Comparison of ENCODE assay signal across 9 cellular contexts in genomic region chr13:41004875-41005693, GRCh38. TPM values are rescaled to one million over a fixed set of nuclear protein-coding genes. Genes with fewer than 3 reads are reported as not detected.
DNase-seq lines count a peak whose midpoint lies in the region; ATAC-seq, FAIRE-seq and TF ChIP-seq lines count a peak whose summit lies in the region.
"Had no signal": no experiment of that assay in that cellular context is flagged by ENCODE, and none has a peak within 500 bp of the region (broad histone marks: within the 10 kb centered on the region; RNA-seq: fewer than 3 reads in every experiment).

No MANE protein-coding gene starts in this region.

- ATAC-seq in GM21390 (IDR thresholded peaks at IDR 0.05; ENCODE audit: unreplicated experiment) (peak; percentile 80), HG03575 (IDR thresholded peaks at IDR 0.05; ENCODE audit: extremely low read depth, insufficient number of reproducible peaks, low FRiP score, unreplicated experiment) (peak; percentile 36)

- H3K27me3 Mint-ChIP-seq in Caco-2 (ENCODE audit: insufficient read depth, unreplicated experiment): no peaks in the 10 kb centered on the region
- no peaks in the 10 kb centered on the region for H3K27me3 Mint-ChIP-seq in activated CD4-positive, alpha-beta memory T cell treated with anti-CD3 and anti-CD28 coated beads, Interleukin-2, amount 10 ng/mL, durations not matched to agents 7 days and 5 days

- H3K9me3 ChIP-seq in Caco-2: no peaks in the 10 kb centered on the region
- no peaks in the 10 kb centered on the region for H3K9me3 ChIP-seq in small intestine (ENCODE audit: control insufficient read depth, low read depth)
- no peaks in the 10 kb centered on the region for H3K9me3 ChIP-seq in esophagus muscularis mucosa

- H3K36me3 ChIP-seq in Caco-2 (ENCODE audit: control insufficient read depth, insufficient read depth, low read length) (no peaks in the 10 kb centered on the region), small intestine (ENCODE audit: control insufficient read depth in 2 of 2, insufficient read depth in 2 of 2, low read length in 2 of 2) (no peaks in the 10 kb centered on the region), esophagus muscularis mucosa (no peaks in the 10 kb centered on the region)

- H3K4me1 ChIP-seq in Caco-2 (peaks cover 64% of the 10 kb centered on the region), small intestine (ENCODE audit: control insufficient read depth in 2 of 2, insufficient read depth in 1 of 2, low read depth in 1 of 2, low read length in 1 of 2) (peaks cover 11 to 18% of the 10 kb centered on the region in 2 donors), esophagus muscularis mucosa (peaks cover 18 to 24% (median 21%) of the 10 kb centered on the region in 4 donors)

- peak; percentile 19 for FAIRE-seq in small intestine (lab: Jason Lieb, UNC)
- FAIRE-seq: H1 had no signal

- POLR2A ChIA-PET in Caco-2 (lab: Charles Lee): no interaction called here
- POLR2A ChIA-PET in activated CD4-positive, alpha-beta memory T cell treated with anti-CD3 and anti-CD28 coated beads, Interleukin-2, amount 10 ng/mL, durations not matched to agents 7 days and 5 days (lab: Charles Lee): interaction anchor here (0.6 to 17.6 kb wide), 8 partner anchors 9 to 58 kb away, joined by 3 to 445 read pairs (median 15); partner anchors contain the start of genes ELF1 and WBP4

- peaks cover 23% of the 10 kb centered on the region for H3K36me3 Mint-ChIP-seq in Caco-2 (ENCODE audit: insufficient read depth, unreplicated experiment)
- H3K36me3 Mint-ChIP-seq in activated CD4-positive, alpha-beta memory T cell treated with anti-CD3 and anti-CD28 coated beads, Interleukin-2, amount 10 ng/mL, durations not matched to agents 7 days and 5 days (ENCODE audit: low read depth): peaks cover 39% of the 10 kb centered on the region

- TF ChIP-seq EP300 in esophagus muscularis mucosa (IDR thresholded peaks at IDR 0.05): no peak

- CTCF ChIA-PET in Caco-2 (lab: Charles Lee): no interaction called here
- CTCF ChIA-PET in activated CD4-positive, alpha-beta memory T cell treated with anti-CD3 and anti-CD28 coated beads, Interleukin-2, amount 10 ng/mL, durations not matched to agents 7 days and 5 days (lab: Charles Lee): interaction anchor here (1.0 kb wide), 2 partner anchors 11 to 23 kb away, joined by 3 read pairs; no protein-coding TSS in a partner anchor

- peaks cover 47% of the 10 kb centered on the region for H3K4me1 Mint-ChIP-seq in Caco-2 (ENCODE audit: low read depth, unreplicated experiment)
- H3K4me1 Mint-ChIP-seq in activated CD4-positive, alpha-beta memory T cell treated with anti-CD3 and anti-CD28 coated beads, Interleukin-2, amount 10 ng/mL, durations not matched to agents 7 days and 5 days: peaks cover 71% of the 10 kb centered on the region

- TSS peak; percentile 3 for BruUV-seq in Caco-2 (replicated peaks; lab: Mats Ljungman, UMichigan)

- WGBS in small intestine, 3 donors: 7 to 16% (median 7%) methylated on average over 4 of the region's 4 CpGs
- 61% methylated on average over 4 of the region's 4 CpGs for WGBS in esophagus muscularis mucosa

- H3K27ac ChIP-seq in small intestine (ENCODE audit: low read depth in 1 of 2, low read length in 1 of 2) (peak overlapping the region; percentile 41 to 83), esophagus muscularis mucosa (replicated peaks in 1 of 4) (no peak overlapping the region)

- intact Hi-C loops in Caco-2 (cut with micrococcal nuclease; ENCODE audit: unreplicated experiment) (loop anchor here (1.0 kb wide), 1 partner anchor 11 kb away; no protein-coding TSS in a partner anchor), esophagus muscularis mucosa (cut with DNase I) (no loop called here)

- peak overlapping the region; percentile 11 for H3K27ac Mint-ChIP-seq in Caco-2 (ENCODE audit: unreplicated experiment)
- peak overlapping the region; percentile 95 for H3K27ac Mint-ChIP-seq in activated CD4-positive, alpha-beta memory T cell treated with anti-CD3 and anti-CD28 coated beads, Interleukin-2, amount 10 ng/mL, durations not matched to agents 7 days and 5 days

- no peak for TF ChIP-seq POLR2A in esophagus muscularis mucosa (IDR thresholded peaks at IDR 0.05; ENCODE audit: low read depth)

- H3K4me3 ChIP-seq in Caco-2 (ENCODE audit: low read depth, low read length) (no peak overlapping the region), small intestine (ENCODE audit: low read depth in 1 of 2, low read length in 2 of 2) (no peak overlapping the region), esophagus muscularis mucosa (no peak overlapping the region)

- TF ChIP-seq CTCF in Caco-2 (IDR thresholded peaks at IDR 0.05; ENCODE audit: insufficient read depth in 1 of 2, low read depth in 1 of 2, low read length in 1 of 2, severe bottlenecking in 1 of 2, unreplicated experiment in 1 of 2) (no peak), esophagus muscularis mucosa (IDR thresholded peaks at IDR 0.05) (no peak)

- DNase-seq in Caco-2: no peak
- no peak for DNase-seq in activated CD4-positive, alpha-beta memory T cell treated with anti-CD3 and anti-CD28 coated beads, Interleukin-2, amount 10 ng/mL, durations not matched to agents 7 days and 5 days
- peak; percentile 58 for DNase-seq in small intestine
- no peak for DNase-seq in UCSD-AML1 (lab: John Stamatoyannopoulos, UW; ENCODE audit: unreplicated experiment)
- DNase-seq in glomerular visceral epithelial cell (ENCODE audit: extremely low spot score): no peak
- DNase-seq in esophagus muscularis mucosa (ENCODE audit: extremely low spot score): no peak

- H3K9me3 Mint-ChIP-seq in Caco-2 (ENCODE audit: unreplicated experiment): no peaks in the 10 kb centered on the region
- no peaks in the 10 kb centered on the region for H3K9me3 Mint-ChIP-seq in activated CD4-positive, alpha-beta memory T cell treated with anti-CD3 and anti-CD28 coated beads, Interleukin-2, amount 10 ng/mL, durations not matched to agents 7 days and 5 days

- H3K4me3 Mint-ChIP-seq in Caco-2 (ENCODE audit: unreplicated experiment): peak overlapping the region; percentile 39
- H3K4me3 Mint-ChIP-seq in activated CD4-positive, alpha-beta memory T cell treated with anti-CD3 and anti-CD28 coated beads, Interleukin-2, amount 10 ng/mL, durations not matched to agents 7 days and 5 days: peak overlapping the region; percentile 55

- H3K27me3 ChIP-seq in Caco-2 (replicated peaks; ENCODE audit: control insufficient read depth, insufficient read depth, low read length): no peaks in the 10 kb centered on the region
- no peaks in the 10 kb centered on the region for H3K27me3 ChIP-seq in small intestine (ENCODE audit: control insufficient read depth in 2 of 2, insufficient read depth in 2 of 2, low read length in 2 of 2)
- H3K27me3 ChIP-seq in esophagus muscularis mucosa: no peaks in the 10 kb centered on the region

RNA-seq across cellular contexts. Expression of gene ELF1, which starts 14.0 kb away (rescaled TPM):
- total RNA-seq in Caco-2 (2022) (108 and 116 TPM in 2 replicates), esophagus muscularis mucosa (10 to 100 TPM; 66.9 to 96.2 (median 72.1) TPM)
- total RNA-seq in activated CD4-positive, alpha-beta memory T cell treated with anti-CD3 and anti-CD28 coated beads, Interleukin-2, amount 10 ng/mL, durations not matched to agents 7 days and 5 days: 100 to 1,000 TPM; 159 to 169 TPM
- polyA plus RNA-seq in small intestine: 10 to 100 TPM; 34.3 to 40.8 (median 38.0) TPM

RNA-seq across cellular contexts. Expression of gene WBP4, which starts 56.2 kb away (rescaled TPM):
- 12.9 and 13.6 TPM in 2 replicates for total RNA-seq in Caco-2 (2022)
- total RNA-seq in activated CD4-positive, alpha-beta memory T cell treated with anti-CD3 and anti-CD28 coated beads, Interleukin-2, amount 10 ng/mL, durations not matched to agents 7 days and 5 days: 1 to 10 TPM; 9.0 to 9.3 TPM
- polyA plus RNA-seq in small intestine: 10 to 100 TPM in 2 of 3 donors, 1 to 10 TPM in 1; 9.1 to 13.9 (median 12.2) TPM
- total RNA-seq in esophagus muscularis mucosa: 10 to 100 TPM; 15.3 to 23.2 (median 18.5) TPM

Comparison
In these comparisons a context has a peak if more than half of its experiments do, and no peak if none do; other contexts are left out.
1. H3K27ac ChIP-seq: peak in small intestine (2 of 2); none in esophagus muscularis mucosa (0 of 4).